In the genomic region with DNA sequence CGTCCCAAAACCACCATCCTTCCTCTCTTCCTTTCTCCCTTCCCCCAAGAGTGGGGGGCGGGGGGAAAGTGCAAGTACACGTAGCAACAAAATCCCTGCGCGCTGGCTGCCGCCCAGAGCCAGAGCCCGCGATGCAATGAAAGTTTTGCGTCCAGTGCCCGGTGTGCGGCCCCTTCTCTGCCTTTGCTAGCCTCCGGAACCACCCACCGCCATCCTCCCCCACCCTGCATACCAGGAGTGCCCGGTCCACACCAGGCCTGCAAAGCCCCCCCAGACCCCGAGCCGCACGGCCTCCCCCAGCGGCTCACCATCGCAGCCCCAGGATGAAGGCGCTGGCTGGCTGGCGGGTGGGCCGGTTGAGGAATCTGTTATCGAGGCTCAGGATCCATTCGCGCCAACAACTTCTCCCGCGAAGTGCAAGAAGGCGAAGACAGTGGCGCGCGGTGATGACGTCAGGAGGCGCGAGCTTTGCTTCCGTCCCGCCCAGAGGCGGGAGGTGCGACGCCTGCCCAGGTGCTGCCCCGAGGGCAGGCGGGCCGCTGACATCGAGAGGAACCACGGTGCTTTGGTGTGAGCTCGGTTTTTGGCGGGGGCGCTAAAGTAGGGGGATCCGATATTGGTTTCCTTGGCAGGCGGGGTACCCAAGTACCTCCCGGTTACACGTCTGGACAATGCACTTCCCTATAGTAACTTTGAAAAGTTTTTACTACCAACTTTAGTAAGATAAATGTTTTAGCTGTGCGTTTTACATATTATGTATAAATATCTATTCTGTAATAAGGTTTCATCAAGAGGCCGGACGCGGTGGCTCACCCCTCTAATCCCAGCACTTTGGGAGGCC, we compare ENCODE assay signal across 1 cellular context.
TF ChIP-seq lines count a peak whose summit lies in the region.

A gene with protein sequence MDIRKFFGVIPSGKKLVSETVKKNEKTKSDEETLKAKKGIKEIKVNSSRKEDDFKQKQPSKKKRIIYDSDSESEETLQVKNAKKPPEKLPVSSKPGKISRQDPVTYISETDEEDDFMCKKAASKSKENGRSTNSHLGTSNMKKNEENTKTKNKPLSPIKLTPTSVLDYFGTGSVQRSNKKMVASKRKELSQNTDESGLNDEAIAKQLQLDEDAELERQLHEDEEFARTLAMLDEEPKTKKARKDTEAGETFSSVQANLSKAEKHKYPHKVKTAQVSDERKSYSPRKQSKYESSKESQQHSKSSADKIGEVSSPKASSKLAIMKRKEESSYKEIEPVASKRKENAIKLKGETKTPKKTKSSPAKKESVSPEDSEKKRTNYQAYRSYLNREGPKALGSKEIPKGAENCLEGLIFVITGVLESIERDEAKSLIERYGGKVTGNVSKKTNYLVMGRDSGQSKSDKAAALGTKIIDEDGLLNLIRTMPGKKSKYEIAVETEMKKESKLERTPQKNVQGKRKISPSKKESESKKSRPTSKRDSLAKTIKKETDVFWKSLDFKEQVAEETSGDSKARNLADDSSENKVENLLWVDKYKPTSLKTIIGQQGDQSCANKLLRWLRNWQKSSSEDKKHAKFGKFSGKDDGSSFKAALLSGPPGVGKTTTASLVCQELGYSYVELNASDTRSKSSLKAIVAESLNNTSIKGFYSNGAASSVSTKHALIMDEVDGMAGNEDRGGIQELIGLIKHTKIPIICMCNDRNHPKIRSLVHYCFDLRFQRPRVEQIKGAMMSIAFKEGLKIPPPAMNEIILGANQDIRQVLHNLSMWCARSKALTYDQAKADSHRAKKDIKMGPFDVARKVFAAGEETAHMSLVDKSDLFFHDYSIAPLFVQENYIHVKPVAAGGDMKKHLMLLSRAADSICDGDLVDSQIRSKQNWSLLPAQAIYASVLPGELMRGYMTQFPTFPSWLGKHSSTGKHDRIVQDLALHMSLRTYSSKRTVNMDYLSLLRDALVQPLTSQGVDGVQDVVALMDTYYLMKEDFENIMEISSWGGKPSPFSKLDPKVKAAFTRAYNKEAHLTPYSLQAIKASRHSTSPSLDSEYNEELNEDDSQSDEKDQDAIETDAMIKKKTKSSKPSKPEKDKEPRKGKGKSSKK (minus strand): TSS at position 432 of the 841 bp plus-strand sequence. CDS start 121 bp downstream, at position 311.

TF ChIP-seq in HepG2, 621 proteins besides CTCF, POLR2A, EP300 and RAD21 (continued from another document and continues in another):
- TF ChIP-seq, protein P1, sequence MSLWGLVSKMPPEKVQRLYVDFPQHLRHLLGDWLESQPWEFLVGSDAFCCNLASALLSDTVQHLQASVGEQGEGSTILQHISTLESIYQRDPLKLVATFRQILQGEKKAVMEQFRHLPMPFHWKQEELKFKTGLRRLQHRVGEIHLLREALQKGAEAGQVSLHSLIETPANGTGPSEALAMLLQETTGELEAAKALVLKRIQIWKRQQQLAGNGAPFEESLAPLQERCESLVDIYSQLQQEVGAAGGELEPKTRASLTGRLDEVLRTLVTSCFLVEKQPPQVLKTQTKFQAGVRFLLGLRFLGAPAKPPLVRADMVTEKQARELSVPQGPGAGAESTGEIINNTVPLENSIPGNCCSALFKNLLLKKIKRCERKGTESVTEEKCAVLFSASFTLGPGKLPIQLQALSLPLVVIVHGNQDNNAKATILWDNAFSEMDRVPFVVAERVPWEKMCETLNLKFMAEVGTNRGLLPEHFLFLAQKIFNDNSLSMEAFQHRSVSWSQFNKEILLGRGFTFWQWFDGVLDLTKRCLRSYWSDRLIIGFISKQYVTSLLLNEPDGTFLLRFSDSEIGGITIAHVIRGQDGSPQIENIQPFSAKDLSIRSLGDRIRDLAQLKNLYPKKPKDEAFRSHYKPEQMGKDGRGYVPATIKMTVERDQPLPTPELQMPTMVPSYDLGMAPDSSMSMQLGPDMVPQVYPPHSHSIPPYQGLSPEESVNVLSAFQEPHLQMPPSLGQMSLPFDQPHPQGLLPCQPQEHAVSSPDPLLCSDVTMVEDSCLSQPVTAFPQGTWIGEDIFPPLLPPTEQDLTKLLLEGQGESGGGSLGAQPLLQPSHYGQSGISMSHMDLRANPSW (CRISPR knock-in tag; IDR thresholded peaks at IDR 0.05; ENCODE audit: borderline replicate concordance) = no peak
- no peak for TF ChIP-seq ZNF180 (CRISPR knock-in tag; IDR thresholded peaks at IDR 0.05; ENCODE audit: borderline replicate concordance, low read depth)
- peak; percentile 92 for TF ChIP-seq MTF1 (CRISPR knock-in tag; IDR thresholded peaks at IDR 0.05)
- TF ChIP-seq, protein P2, sequence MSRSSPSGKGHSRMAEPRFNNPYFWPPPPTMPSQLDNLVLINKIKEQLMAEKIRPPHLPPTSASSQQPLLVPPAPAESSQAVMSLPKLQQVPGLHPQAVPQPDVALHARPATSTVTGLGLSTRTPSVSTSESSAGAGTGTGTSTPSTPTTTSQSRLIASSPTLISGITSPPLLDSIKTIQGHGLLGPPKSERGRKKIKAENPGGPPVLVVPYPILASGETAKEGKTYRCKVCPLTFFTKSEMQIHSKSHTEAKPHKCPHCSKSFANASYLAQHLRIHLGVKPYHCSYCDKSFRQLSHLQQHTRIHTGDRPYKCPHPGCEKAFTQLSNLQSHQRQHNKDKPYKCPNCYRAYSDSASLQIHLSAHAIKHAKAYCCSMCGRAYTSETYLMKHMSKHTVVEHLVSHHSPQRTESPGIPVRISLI (CRISPR knock-in tag; IDR thresholded peaks at IDR 0.05; ENCODE audit: borderline replicate concordance) = peak; percentile 87
- TF ChIP-seq DR1 (CRISPR knock-in tag; IDR thresholded peaks at IDR 0.05) = peak; percentile 84
- TF ChIP-seq, protein P3, sequence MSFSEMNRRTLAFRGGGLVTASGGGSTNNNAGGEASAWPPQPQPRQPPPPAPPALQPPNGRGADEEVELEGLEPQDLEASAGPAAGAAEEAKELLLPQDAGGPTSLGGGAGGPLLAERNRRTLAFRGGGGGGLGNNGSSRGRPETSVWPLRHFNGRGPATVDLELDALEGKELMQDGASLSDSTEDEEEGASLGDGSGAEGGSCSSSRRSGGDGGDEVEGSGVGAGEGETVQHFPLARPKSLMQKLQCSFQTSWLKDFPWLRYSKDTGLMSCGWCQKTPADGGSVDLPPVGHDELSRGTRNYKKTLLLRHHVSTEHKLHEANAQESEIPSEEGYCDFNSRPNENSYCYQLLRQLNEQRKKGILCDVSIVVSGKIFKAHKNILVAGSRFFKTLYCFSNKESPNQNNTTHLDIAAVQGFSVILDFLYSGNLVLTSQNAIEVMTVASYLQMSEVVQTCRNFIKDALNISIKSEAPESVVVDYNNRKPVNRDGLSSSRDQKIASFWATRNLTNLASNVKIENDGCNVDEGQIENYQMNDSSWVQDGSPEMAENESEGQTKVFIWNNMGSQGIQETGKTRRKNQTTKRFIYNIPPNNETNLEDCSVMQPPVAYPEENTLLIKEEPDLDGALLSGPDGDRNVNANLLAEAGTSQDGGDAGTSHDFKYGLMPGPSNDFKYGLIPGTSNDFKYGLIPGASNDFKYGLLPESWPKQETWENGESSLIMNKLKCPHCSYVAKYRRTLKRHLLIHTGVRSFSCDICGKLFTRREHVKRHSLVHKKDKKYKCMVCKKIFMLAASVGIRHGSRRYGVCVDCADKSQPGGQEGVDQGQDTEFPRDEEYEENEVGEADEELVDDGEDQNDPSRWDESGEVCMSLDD (CRISPR knock-in tag; IDR thresholded peaks at IDR 0.05; ENCODE audit: borderline replicate concordance) = peak; percentile 84; the same call in 1 of the 2 replicates
- no peak for TF ChIP-seq NONO (IDR thresholded peaks at IDR 0.05)
- TF ChIP-seq NONO (CRISPR knock-in tag; conservative IDR thresholded peaks at IDR 0.05) = peak; percentile 82
- no peak for TF ChIP-seq SIX1 (CRISPR knock-in tag; IDR thresholded peaks at IDR 0.05; ENCODE audit: borderline replicate concordance)
- TF ChIP-seq, protein P4, sequence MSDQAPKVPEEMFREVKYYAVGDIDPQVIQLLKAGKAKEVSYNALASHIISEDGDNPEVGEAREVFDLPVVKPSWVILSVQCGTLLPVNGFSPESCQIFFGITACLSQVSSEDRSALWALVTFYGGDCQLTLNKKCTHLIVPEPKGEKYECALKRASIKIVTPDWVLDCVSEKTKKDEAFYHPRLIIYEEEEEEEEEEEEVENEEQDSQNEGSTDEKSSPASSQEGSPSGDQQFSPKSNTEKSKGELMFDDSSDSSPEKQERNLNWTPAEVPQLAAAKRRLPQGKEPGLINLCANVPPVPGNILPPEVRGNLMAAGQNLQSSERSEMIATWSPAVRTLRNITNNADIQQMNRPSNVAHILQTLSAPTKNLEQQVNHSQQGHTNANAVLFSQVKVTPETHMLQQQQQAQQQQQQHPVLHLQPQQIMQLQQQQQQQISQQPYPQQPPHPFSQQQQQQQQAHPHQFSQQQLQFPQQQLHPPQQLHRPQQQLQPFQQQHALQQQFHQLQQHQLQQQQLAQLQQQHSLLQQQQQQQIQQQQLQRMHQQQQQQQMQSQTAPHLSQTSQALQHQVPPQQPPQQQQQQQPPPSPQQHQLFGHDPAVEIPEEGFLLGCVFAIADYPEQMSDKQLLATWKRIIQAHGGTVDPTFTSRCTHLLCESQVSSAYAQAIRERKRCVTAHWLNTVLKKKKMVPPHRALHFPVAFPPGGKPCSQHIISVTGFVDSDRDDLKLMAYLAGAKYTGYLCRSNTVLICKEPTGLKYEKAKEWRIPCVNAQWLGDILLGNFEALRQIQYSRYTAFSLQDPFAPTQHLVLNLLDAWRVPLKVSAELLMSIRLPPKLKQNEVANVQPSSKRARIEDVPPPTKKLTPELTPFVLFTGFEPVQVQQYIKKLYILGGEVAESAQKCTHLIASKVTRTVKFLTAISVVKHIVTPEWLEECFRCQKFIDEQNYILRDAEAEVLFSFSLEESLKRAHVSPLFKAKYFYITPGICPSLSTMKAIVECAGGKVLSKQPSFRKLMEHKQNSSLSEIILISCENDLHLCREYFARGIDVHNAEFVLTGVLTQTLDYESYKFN (CRISPR knock-in tag; conservative IDR thresholded peaks at IDR 0.05) = peak; percentile 61
- TF ChIP-seq TP53 (CRISPR knock-in tag; conservative IDR thresholded peaks at IDR 0.05) = peak; percentile 83
- peak; percentile 98 for TF ChIP-seq RNF2 (conservative IDR thresholded peaks at IDR 0.05; ENCODE audit: low read depth)
- peak; percentile 99 for TF ChIP-seq TMF1 (CRISPR knock-in tag; IDR thresholded peaks at IDR 0.05; ENCODE audit: low read depth)
- peak; percentile 75; the same call in 1 of the 2 replicates for TF ChIP-seq GTF3A (CRISPR knock-in tag; conservative IDR thresholded peaks at IDR 0.05)
- peak; percentile 95 for TF ChIP-seq KAT8 (CRISPR knock-in tag; IDR thresholded peaks at IDR 0.05)
- TF ChIP-seq ZNF720 (CRISPR knock-in tag; IDR thresholded peaks at IDR 0.05) = no peak
- TF ChIP-seq ZNF44 (CRISPR knock-in tag; IDR thresholded peaks at IDR 0.05) = 0 out of 2 replicates have a peak, but pooled peaks have one; percentile 45
- TF ChIP-seq, protein P5, sequence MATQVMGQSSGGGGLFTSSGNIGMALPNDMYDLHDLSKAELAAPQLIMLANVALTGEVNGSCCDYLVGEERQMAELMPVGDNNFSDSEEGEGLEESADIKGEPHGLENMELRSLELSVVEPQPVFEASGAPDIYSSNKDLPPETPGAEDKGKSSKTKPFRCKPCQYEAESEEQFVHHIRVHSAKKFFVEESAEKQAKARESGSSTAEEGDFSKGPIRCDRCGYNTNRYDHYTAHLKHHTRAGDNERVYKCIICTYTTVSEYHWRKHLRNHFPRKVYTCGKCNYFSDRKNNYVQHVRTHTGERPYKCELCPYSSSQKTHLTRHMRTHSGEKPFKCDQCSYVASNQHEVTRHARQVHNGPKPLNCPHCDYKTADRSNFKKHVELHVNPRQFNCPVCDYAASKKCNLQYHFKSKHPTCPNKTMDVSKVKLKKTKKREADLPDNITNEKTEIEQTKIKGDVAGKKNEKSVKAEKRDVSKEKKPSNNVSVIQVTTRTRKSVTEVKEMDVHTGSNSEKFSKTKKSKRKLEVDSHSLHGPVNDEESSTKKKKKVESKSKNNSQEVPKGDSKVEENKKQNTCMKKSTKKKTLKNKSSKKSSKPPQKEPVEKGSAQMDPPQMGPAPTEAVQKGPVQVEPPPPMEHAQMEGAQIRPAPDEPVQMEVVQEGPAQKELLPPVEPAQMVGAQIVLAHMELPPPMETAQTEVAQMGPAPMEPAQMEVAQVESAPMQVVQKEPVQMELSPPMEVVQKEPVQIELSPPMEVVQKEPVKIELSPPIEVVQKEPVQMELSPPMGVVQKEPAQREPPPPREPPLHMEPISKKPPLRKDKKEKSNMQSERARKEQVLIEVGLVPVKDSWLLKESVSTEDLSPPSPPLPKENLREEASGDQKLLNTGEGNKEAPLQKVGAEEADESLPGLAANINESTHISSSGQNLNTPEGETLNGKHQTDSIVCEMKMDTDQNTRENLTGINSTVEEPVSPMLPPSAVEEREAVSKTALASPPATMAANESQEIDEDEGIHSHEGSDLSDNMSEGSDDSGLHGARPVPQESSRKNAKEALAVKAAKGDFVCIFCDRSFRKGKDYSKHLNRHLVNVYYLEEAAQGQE (IDR thresholded peaks at IDR 0.05; ENCODE audit: borderline replicate concordance in 1 of 2, low read depth in 1 of 2, low read length in 2 of 2) = peak in 1 of 2 experiments; percentile 60; a peak in 1 of 4 replicates
- peak; percentile 91; the same call in 1 of the 2 replicates for TF ChIP-seq SNAI1 (CRISPR knock-in tag; IDR thresholded peaks at IDR 0.05; ENCODE audit: borderline replicate concordance)
- TF ChIP-seq SMAD1 (CRISPR knock-in tag; IDR thresholded peaks at IDR 0.05; ENCODE audit: borderline replicate concordance, low read depth) = peak; percentile 93
- peak; percentile 86 for TF ChIP-seq JUN (CRISPR knock-in tag; IDR thresholded peaks at IDR 0.05)
- peak; percentile 83 for TF ChIP-seq ZNF335 (CRISPR knock-in tag; IDR thresholded peaks at IDR 0.05)
- TF ChIP-seq ZFP82 (CRISPR knock-in tag; IDR thresholded peaks at IDR 0.05; ENCODE audit: borderline replicate concordance) = peak; percentile 77; the same call in 1 of the 2 replicates
- TF ChIP-seq SRF (IDR thresholded peaks at IDR 0.05; ENCODE audit: low read depth, low read length) = peak; percentile 51
- TF ChIP-seq ZNF143 (CRISPR knock-in tag; IDR thresholded peaks at IDR 0.05) = peak; percentile 70
- TF ChIP-seq ZNF572 (CRISPR knock-in tag; IDR thresholded peaks at IDR 0.05) = no peak; the same call in 1 of the 2 replicates
- TF ChIP-seq ZNF567 (CRISPR knock-in tag; IDR thresholded peaks at IDR 0.05; ENCODE audit: borderline replicate concordance) = no peak
- TF ChIP-seq ZNF430 (CRISPR knock-in tag; IDR thresholded peaks at IDR 0.05) = peak; percentile 99
- TF ChIP-seq ONECUT2 (CRISPR knock-in tag; IDR thresholded peaks at IDR 0.05) = peak; percentile 69
- TF ChIP-seq, protein P6, sequence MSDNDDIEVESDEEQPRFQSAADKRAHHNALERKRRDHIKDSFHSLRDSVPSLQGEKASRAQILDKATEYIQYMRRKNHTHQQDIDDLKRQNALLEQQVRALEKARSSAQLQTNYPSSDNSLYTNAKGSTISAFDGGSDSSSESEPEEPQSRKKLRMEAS (IDR thresholded peaks at IDR 0.05) = peak; percentile 100
- TF ChIP-seq SAP130 (CRISPR knock-in tag; IDR thresholded peaks at IDR 0.05; ENCODE audit: low read depth) = peak; percentile 98
- no peak for TF ChIP-seq WIZ (CRISPR knock-in tag; IDR thresholded peaks at IDR 0.05)
- no peak for TF ChIP-seq TBP (CRISPR knock-in tag; IDR thresholded peaks at IDR 0.05)
- TF ChIP-seq, protein P7, sequence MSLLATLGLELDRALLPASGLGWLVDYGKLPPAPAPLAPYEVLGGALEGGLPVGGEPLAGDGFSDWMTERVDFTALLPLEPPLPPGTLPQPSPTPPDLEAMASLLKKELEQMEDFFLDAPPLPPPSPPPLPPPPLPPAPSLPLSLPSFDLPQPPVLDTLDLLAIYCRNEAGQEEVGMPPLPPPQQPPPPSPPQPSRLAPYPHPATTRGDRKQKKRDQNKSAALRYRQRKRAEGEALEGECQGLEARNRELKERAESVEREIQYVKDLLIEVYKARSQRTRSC (CRISPR knock-in tag; IDR thresholded peaks at IDR 0.05; ENCODE audit: low read depth) = peak; percentile 99
- TF ChIP-seq KDM5B (CRISPR knock-in tag; IDR thresholded peaks at IDR 0.05; ENCODE audit: borderline replicate concordance) = peak; percentile 99
- TF ChIP-seq GTF2F1 (IDR thresholded peaks at IDR 0.05; ENCODE audit: low read length) = no peak
- TF ChIP-seq NFE2 (CRISPR knock-in tag; IDR thresholded peaks at IDR 0.05) = no peak
